In genomic region chr3:135258916-135259315, GRCh38 we compare ENCODE assay signal across 1 cellular context.
TF ChIP-seq lines count a peak whose summit lies in the region.

No MANE protein-coding gene starts in this region.

TF ChIP-seq in GM23338, 12 proteins besides CTCF, POLR2A, EP300 and RAD21:
- TF ChIP-seq STAT1 (IDR thresholded peaks at IDR 0.05; ENCODE audit: unreplicated experiment): no peak
- TF ChIP-seq EZH2phosphoT487 (IDR thresholded peaks at IDR 0.05; ENCODE audit: unreplicated experiment): no peak
- TF ChIP-seq EZH2 (IDR thresholded peaks at IDR 0.05; ENCODE audit: low read depth, unreplicated experiment): no peak
- TF ChIP-seq POLR2AphosphoS5 (IDR thresholded peaks at IDR 0.05; ENCODE audit: low read depth): no peak
- TF ChIP-seq REST (IDR thresholded peaks at IDR 0.05; ENCODE audit: unreplicated experiment): no peak
- no peak for TF ChIP-seq CREB1 (CRISPR knock-in tag; IDR thresholded peaks at IDR 0.05; ENCODE audit: low read depth)
- TF ChIP-seq JUNB (IDR thresholded peaks at IDR 0.05; ENCODE audit: unreplicated experiment): no peak
- no peak for TF ChIP-seq ZNF462 (CRISPR knock-in tag; IDR thresholded peaks at IDR 0.05)
- TF ChIP-seq ZNF331 (CRISPR knock-in tag; IDR thresholded peaks at IDR 0.05; ENCODE audit: low read depth): no peak
- no peak for TF ChIP-seq NANOG (IDR thresholded peaks at IDR 0.05; ENCODE audit: borderline replicate concordance)
- TF ChIP-seq ZNF114 (CRISPR knock-in tag; IDR thresholded peaks at IDR 0.05): no peak
- no peak for TF ChIP-seq ETS1 (IDR thresholded peaks at IDR 0.05)
